13 cellular contexts compared by ENCODE assay signal in the genomic region with DNA sequence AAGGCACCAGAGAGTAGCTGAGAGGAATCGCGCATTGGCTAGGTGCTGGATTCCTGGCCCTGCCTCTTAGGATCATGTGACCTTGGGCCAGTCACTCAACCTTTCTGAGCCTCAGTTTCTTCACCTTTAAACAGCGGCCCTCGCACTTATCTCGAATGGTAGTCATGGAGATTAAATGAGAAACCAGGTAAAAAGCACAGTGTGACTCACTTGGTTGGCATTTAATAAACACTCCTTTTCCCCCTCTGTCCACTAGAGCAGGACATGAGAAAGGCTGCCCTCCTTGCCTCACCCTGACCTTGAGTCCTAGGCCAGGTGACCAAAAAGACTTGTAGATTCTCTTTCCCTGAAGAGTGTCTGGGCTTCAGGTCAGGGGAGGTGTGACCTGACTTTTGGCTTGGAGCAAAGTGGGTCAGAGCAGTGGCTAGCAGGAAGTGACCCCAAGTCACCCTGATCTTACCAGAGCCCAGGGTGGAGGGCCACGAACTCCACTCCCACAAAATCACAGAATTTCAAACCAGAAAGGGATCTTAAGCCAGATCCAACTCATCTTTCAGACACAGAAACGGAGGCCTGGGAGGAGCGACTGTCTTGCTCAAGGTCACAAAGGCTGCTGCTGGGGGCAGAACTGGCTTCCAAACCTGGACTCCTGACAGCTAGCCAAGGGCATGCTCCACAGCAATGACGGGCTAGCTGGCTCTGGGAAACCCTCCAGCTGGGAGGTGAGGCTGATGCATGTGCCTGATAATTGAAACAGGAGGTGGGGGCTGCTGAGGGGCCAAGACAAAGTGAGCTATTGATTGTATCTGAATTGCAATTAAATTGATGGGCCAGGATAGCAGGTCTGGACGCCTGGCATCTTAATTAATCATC.
DNase-seq lines count a peak whose midpoint lies in the region; ATAC-seq and TF ChIP-seq lines count a peak whose summit lies in the region.
"Had no signal": no experiment of that assay in that cellular context is flagged by ENCODE, and none has a peak within 500 bp of the region (broad histone marks: within the 10 kb centered on the region; RNA-seq: fewer than 3 reads in every experiment).

No MANE protein-coding gene starts in this region.

- 32 to 42% (median 39%) methylated on average over 10 of the region's 10 CpGs for WGBS in adrenal gland, 4 donors
- 63% methylated on average over 10 of the region's 10 CpGs for WGBS in hepatocyte (ENCODE audit: low lambda C conversion rate, missing lambda C conversion rate)
- 56 to 66% methylated on average over 10 of the region's 10 CpGs for WGBS in testis, 2 donors

- H3K9me3 ChIP-seq in adrenal gland (replicated peaks in 1 of 3) (no peaks in the 10 kb centered on the region), hepatocyte (ENCODE audit: low read depth) (no peaks in the 10 kb centered on the region), testis (no peaks in the 10 kb centered on the region)

- ATAC-seq in naive thymus-derived CD8-positive, alpha-beta T cell, result no peak
- ATAC-seq: activated CD8-positive, alpha-beta T cell treated with anti-CD3 and anti-CD28 coated beads, Interleukin-2, amount 10 ng/mL, durations not matched to agents 7 days and 5 days; natural killer cell; stimulated activated naive B cell treated with anti-CD40 and anti-IgM and Interleukin-4, amounts not matched to agents 10 μg/mL and 1 μg/mL and 100 μg/mL, for 72 hours; T-helper 17 cell had no signal

- H3K4me3 ChIP-seq in adrenal gland (no peak overlapping the region), hepatocyte (no peak overlapping the region), testis (no peak overlapping the region)

- POLR2A ChIA-PET in naive thymus-derived CD8-positive, alpha-beta T cell (lab: Charles Lee), result no interaction called here

- H3K4me2 ChIP-seq in hepatocyte, result no peak overlapping the region

- H3K4me1 ChIP-seq in adrenal gland (replicated peaks in 1 of 2) (peaks cover 17 to 24% of the 10 kb centered on the region in 2 donors), hepatocyte (ENCODE audit: insufficient read depth) (peaks cover 4% of the 10 kb centered on the region), testis (peaks cover 7% of the 10 kb centered on the region)

- intact Hi-C loops in adrenal gland (cut with DNase I) (no loop called here), testis (cut with DNase I; ENCODE audit: low total_unique reads) (loop anchor here (5.0 kb wide), 1 partner anchor 141 kb away; no protein-coding TSS in a partner anchor)

- H3K27me3 ChIP-seq in adrenal gland (no peaks in the 10 kb centered on the region), hepatocyte (no peaks in the 10 kb centered on the region), testis (no peaks in the 10 kb centered on the region)

- TF ChIP-seq POLR2A in adrenal gland (IDR thresholded peaks at IDR 0.05) (no peak), testis (IDR thresholded peaks at IDR 0.05) (no peak)

- TF ChIP-seq CTCF in adrenal gland (IDR thresholded peaks at IDR 0.05) (peak in 4 of 6 experiments; percentile 20 to 35 (median 26)), hepatocyte (IDR thresholded peaks at IDR 0.05; ENCODE audit: poor library complexity) (no peak), testis (IDR thresholded peaks at IDR 0.05) (no peak)

- H3K27ac Mint-ChIP-seq in naive thymus-derived CD8-positive, alpha-beta T cell, result peak overlapping the region in 1 of 10 donors; percentile 63
- H3K27ac Mint-ChIP-seq: natural killer cell; stimulated activated naive B cell treated with anti-CD40 and anti-IgM and Interleukin-4, amounts not matched to agents 10 μg/mL and 1 μg/mL and 100 μg/mL, for 72 hours had no signal

- peaks cover 5 to 83% (median 12%) of the 10 kb centered on the region in 3 donors for H3K36me3 Mint-ChIP-seq in naive thymus-derived CD8-positive, alpha-beta T cell

- H3K79me2 ChIP-seq in hepatocyte, result no peaks in the 10 kb centered on the region

- H3K36me3 ChIP-seq in adrenal gland (replicated peaks in 1 of 2), result peaks cover 0 to 57% of the 10 kb centered on the region in 2 donors
- H3K36me3 ChIP-seq in hepatocyte (replicated peaks; ENCODE audit: insufficient read depth, low read depth), result no peaks in the 10 kb centered on the region
- H3K36me3 ChIP-seq in testis (ENCODE audit: low read depth, missing control alignments), result no peaks in the 10 kb centered on the region

- no peaks in the 10 kb centered on the region for H3K27me3 Mint-ChIP-seq in naive thymus-derived CD8-positive, alpha-beta T cell
- H3K27me3 Mint-ChIP-seq: stimulated activated naive B cell treated with anti-CD40 and anti-IgM and Interleukin-4, amounts not matched to agents 10 μg/mL and 1 μg/mL and 100 μg/mL, for 72 hours; T-helper 17 cell had no signal

- H4K20me1 ChIP-seq in hepatocyte (ENCODE audit: insufficient read depth, poor library complexity, severe bottlenecking), result no peaks in the 10 kb centered on the region

- H3K9me3 Mint-ChIP-seq in naive thymus-derived CD8-positive, alpha-beta T cell, result no peaks in the 10 kb centered on the region
- H3K9me3 Mint-ChIP-seq: natural killer cell; stimulated activated naive B cell treated with anti-CD40 and anti-IgM and Interleukin-4, amounts not matched to agents 10 μg/mL and 1 μg/mL and 100 μg/mL, for 72 hours had no signal

- H3K4me1 Mint-ChIP-seq in naive thymus-derived CD8-positive, alpha-beta T cell, result peaks cover 0 to 8% (median 0%) of the 10 kb centered on the region in 4 donors

- peak overlapping the region; percentile 42 to 85 (median 58) for H3K27ac ChIP-seq in adrenal gland
- H3K27ac ChIP-seq in hepatocyte, result peak overlapping the region; percentile 88
- peak overlapping the region in 1 of 2 donors; percentile 34 for H3K27ac ChIP-seq in testis

- no peak overlapping the region for H2AFZ ChIP-seq in hepatocyte

- H3K4me3 Mint-ChIP-seq in naive thymus-derived CD8-positive, alpha-beta T cell, result no peak overlapping the region
- H3K4me3 Mint-ChIP-seq: activated CD8-positive, alpha-beta T cell treated with anti-CD3 and anti-CD28 coated beads, Interleukin-2, amount 10 ng/mL, durations not matched to agents 7 days and 5 days; natural killer cell; stimulated activated naive B cell treated with anti-CD40 and anti-IgM and Interleukin-4, amounts not matched to agents 10 μg/mL and 1 μg/mL and 100 μg/mL, for 72 hours; T-helper 17 cell had no signal

- H3K9me2 ChIP-seq in hepatocyte (replicated peaks; ENCODE audit: insufficient read depth), result no peaks in the 10 kb centered on the region

- DNase-seq in DMS53 (lab: John Stamatoyannopoulos, UW) (peak; percentile 60), DMS53 treated with DMSO at 0.1 percent for 48 hours (lab: John Stamatoyannopoulos, UW; ENCODE audit: unreplicated experiment) (no peak), adrenal gland (peak; percentile 84 to 94 (median 93)), hepatocyte (ENCODE audit: low spot score) (peak; percentile 76), testis (peak; percentile 82), HuH-7.5 (ENCODE audit: low spot score) (no peak)
- DNase-seq in naive thymus-derived CD8-positive, alpha-beta T cell, result no peak
- DNase-seq in stimulated activated naive CD4-positive, alpha-beta T cell treated with Interleukin-2 at 50 U/mL for 16 hours (lab: John Stamatoyannopoulos, UW), result no peak
- DNase-seq: activated CD8-positive, alpha-beta T cell treated with anti-CD3 and anti-CD28 coated beads, Interleukin-2, amount 10 ng/mL, durations not matched to agents 7 days and 5 days; natural killer cell; NCI-H1694 treated with DMSO at 0.1 percent for 48 hours; stimulated activated naive B cell treated with anti-CD40 and anti-IgM and Interleukin-4, amounts not matched to agents 10 μg/mL and 1 μg/mL and 100 μg/mL, for 72 hours; T-helper 17 cell had no signal

Comparison
In these comparisons a context has a peak if more than half of its experiments do, and no peak if none do; other contexts are left out.
1. DNase-seq: peak in DMS53 (single experiment), adrenal gland (7 of 7), hepatocyte (single experiment) and testis (single experiment); none in DMS53 treated with DMSO at 0.1 percent for 48 hours (single experiment), naive thymus-derived CD8-positive, alpha-beta T cell (0 of 10), HuH-7.5 (single experiment) and stimulated activated naive CD4-positive, alpha-beta T cell treated with Interleukin-2 at 50 U/mL for 16 hours (single experiment).
2. CTCF ChIP-seq: peak in adrenal gland (4 of 6); none in hepatocyte (single experiment) and testis (0 of 3).